ENCODE assay signal across 13 cellular contexts in genomic region chr12:70255311-70255710, GRCh38. TPM values are rescaled to one million over a fixed set of nuclear protein-coding genes. Genes with fewer than 3 reads are reported as not detected.
DNase-seq lines count a peak whose midpoint lies in the region; ATAC-seq, FAIRE-seq and TF ChIP-seq lines count a peak whose summit lies in the region.
"Had no signal": no experiment of that assay in that cellular context is flagged by ENCODE, and none has a peak within 500 bp of the region (broad histone marks: within the 10 kb centered on the region; RNA-seq: fewer than 3 reads in every experiment).

No MANE protein-coding gene starts in this region.

- peak overlapping the region; percentile 27 for H3K4me3 Mint-ChIP-seq in activated naive CD8-positive, alpha-beta T cell
- H3K4me3 Mint-ChIP-seq in glutamatergic neuron (ENCODE audit: unreplicated experiment), result no peak overlapping the region
- no peak overlapping the region for H3K4me3 Mint-ChIP-seq in stimulated activated memory B cell treated with anti-CD40 and anti-IgM and Interleukin-4, amounts not matched to agents 10 μg/mL and 1 μg/mL and 100 μg/mL, for 72 hours
- H3K4me3 Mint-ChIP-seq: activated CD4-positive, alpha-beta memory T cell treated with anti-CD3 and anti-CD28 coated beads, Interleukin-2, amount 10 ng/mL, durations not matched to agents 7 days and 5 days; activated naive CD4-positive, alpha-beta T cell treated with anti-CD3 and anti-CD28 coated beads, Interleukin-2, amount 10 ng/mL, durations not matched to agents 7 days and 5 days had no signal

- DNase-seq in HCEC 1CT (peak; percentile 38), glutamatergic neuron (no peak), GM19239 (ENCODE audit: insufficient read length, low spot score) (no peak)
- DNase-seq: activated CD4-positive, alpha-beta memory T cell treated with anti-CD3 and anti-CD28 coated beads, Interleukin-2, amount 10 ng/mL, durations not matched to agents 7 days and 5 days; activated naive CD4-positive, alpha-beta T cell treated with anti-CD3 and anti-CD28 coated beads, Interleukin-2, amount 10 ng/mL, durations not matched to agents 7 days and 5 days; DMS 273 treated with DMSO at 0.1 percent for 48 hours; effector memory CD4-positive, alpha-beta T cell; NCI-H1105 treated with DMSO at 0.1 percent for 48 hours; T-helper 1 cell had no signal

- FAIRE-seq in GM19239 (lab: Jason Lieb, UNC), result no peak

- no peak for ATAC-seq in stimulated activated memory B cell treated with anti-CD40 and anti-IgM and Interleukin-4, amounts not matched to agents 10 μg/mL and 1 μg/mL and 100 μg/mL, for 72 hours
- no peak for ATAC-seq in GM18861 (IDR thresholded peaks at IDR 0.05; ENCODE audit: unreplicated experiment)
- ATAC-seq in GM19035 (IDR thresholded peaks at IDR 0.05; ENCODE audit: unreplicated experiment), result no peak

- no peaks in the 10 kb centered on the region for H3K9me3 Mint-ChIP-seq in activated naive CD8-positive, alpha-beta T cell (ENCODE audit: low read depth)
- peaks cover 1% of the 10 kb centered on the region for H3K9me3 Mint-ChIP-seq in glutamatergic neuron (ENCODE audit: unreplicated experiment)
- H3K9me3 Mint-ChIP-seq in stimulated activated memory B cell treated with anti-CD40 and anti-IgM and Interleukin-4, amounts not matched to agents 10 μg/mL and 1 μg/mL and 100 μg/mL, for 72 hours, result no peaks in the 10 kb centered on the region
- H3K9me3 Mint-ChIP-seq: activated CD4-positive, alpha-beta memory T cell treated with anti-CD3 and anti-CD28 coated beads, Interleukin-2, amount 10 ng/mL, durations not matched to agents 7 days and 5 days; activated naive CD4-positive, alpha-beta T cell treated with anti-CD3 and anti-CD28 coated beads, Interleukin-2, amount 10 ng/mL, durations not matched to agents 7 days and 5 days had no signal

- peak overlapping the region; percentile 56 for H3K27ac Mint-ChIP-seq in activated naive CD8-positive, alpha-beta T cell
- peak overlapping the region; percentile 74 for H3K27ac Mint-ChIP-seq in glutamatergic neuron (ENCODE audit: unreplicated experiment)
- H3K27ac Mint-ChIP-seq in stimulated activated memory B cell treated with anti-CD40 and anti-IgM and Interleukin-4, amounts not matched to agents 10 μg/mL and 1 μg/mL and 100 μg/mL, for 72 hours, result peak overlapping the region; percentile 62
- H3K27ac Mint-ChIP-seq: activated CD4-positive, alpha-beta memory T cell treated with anti-CD3 and anti-CD28 coated beads, Interleukin-2, amount 10 ng/mL, durations not matched to agents 7 days and 5 days; activated naive CD4-positive, alpha-beta T cell treated with anti-CD3 and anti-CD28 coated beads, Interleukin-2, amount 10 ng/mL, durations not matched to agents 7 days and 5 days had no signal

- no peak for TF ChIP-seq CTCF in glutamatergic neuron (IDR thresholded peaks at IDR 0.05; ENCODE audit: partially characterized antibody, unreplicated experiment)

- H3K36me3 Mint-ChIP-seq in activated naive CD8-positive, alpha-beta T cell, result peaks cover 2% of the 10 kb centered on the region
- no peaks in the 10 kb centered on the region for H3K36me3 Mint-ChIP-seq in glutamatergic neuron (ENCODE audit: unreplicated experiment)
- H3K36me3 Mint-ChIP-seq in stimulated activated memory B cell treated with anti-CD40 and anti-IgM and Interleukin-4, amounts not matched to agents 10 μg/mL and 1 μg/mL and 100 μg/mL, for 72 hours, result no peaks in the 10 kb centered on the region

- H3K4me1 Mint-ChIP-seq in activated naive CD8-positive, alpha-beta T cell (ENCODE audit: low read depth), result peaks cover 85% of the 10 kb centered on the region
- peaks cover 31% of the 10 kb centered on the region for H3K4me1 Mint-ChIP-seq in glutamatergic neuron (ENCODE audit: low read depth, unreplicated experiment)
- peaks cover 69% of the 10 kb centered on the region for H3K4me1 Mint-ChIP-seq in stimulated activated memory B cell treated with anti-CD40 and anti-IgM and Interleukin-4, amounts not matched to agents 10 μg/mL and 1 μg/mL and 100 μg/mL, for 72 hours

- H3K27me3 Mint-ChIP-seq in activated naive CD8-positive, alpha-beta T cell, result no peaks in the 10 kb centered on the region
- no peaks in the 10 kb centered on the region for H3K27me3 Mint-ChIP-seq in glutamatergic neuron (ENCODE audit: unreplicated experiment)
- H3K27me3 Mint-ChIP-seq in stimulated activated memory B cell treated with anti-CD40 and anti-IgM and Interleukin-4, amounts not matched to agents 10 μg/mL and 1 μg/mL and 100 μg/mL, for 72 hours, result no peaks in the 10 kb centered on the region
- H3K27me3 Mint-ChIP-seq: activated CD4-positive, alpha-beta memory T cell treated with anti-CD3 and anti-CD28 coated beads, Interleukin-2, amount 10 ng/mL, durations not matched to agents 7 days and 5 days; activated naive CD4-positive, alpha-beta T cell treated with anti-CD3 and anti-CD28 coated beads, Interleukin-2, amount 10 ng/mL, durations not matched to agents 7 days and 5 days had no signal

RNA-seq across cellular contexts. Expression of gene CNOT2, which starts 12.1 kb away (rescaled TPM):
- 121 TPM for total RNA-seq in glutamatergic neuron (ENCODE audit: unreplicated experiment)
